ENCODE assay signal across 8 cellular contexts in genomic region chr7:128937271-128937646, GRCh38. TPM values are rescaled to one million over a fixed set of nuclear protein-coding genes. Genes with fewer than 3 reads are reported as not detected.
DNase-seq lines count a peak whose midpoint lies in the region; ATAC-seq, FAIRE-seq and TF ChIP-seq lines count a peak whose summit lies in the region.

No MANE protein-coding gene starts in this region.

- peak overlapping the region; percentile 62 for H3K4me2 ChIP-seq in DOHH2 (ENCODE audit: low read length)

- no peak for ATAC-seq in GM21717 (IDR thresholded peaks at IDR 0.05; ENCODE audit: unreplicated experiment)

- H3K4me3 ChIP-seq in DOHH2 (ENCODE audit: low read length): peak overlapping the region; percentile 76
- H3K4me3 ChIP-seq in HUES64 (ENCODE audit: low read length): peak overlapping the region; percentile 61
- H3K4me3 ChIP-seq in duodenal mucosa (ENCODE audit: low read depth in 1 of 2, low read length in 2 of 2): peak overlapping the region; percentile 75 to 83
- peak overlapping the region; percentile 85 to 90 for H3K4me3 ChIP-seq in neutrophil (ENCODE audit: low read depth in 1 of 2, low read length in 1 of 2)

- DNase-seq in NCI-H524 (lab: John Stamatoyannopoulos, UW) (no peak), urothelium cell line (ENCODE audit: low spot score) (no peak), GF-D8 (lab: John Stamatoyannopoulos, UW) (no peak)

- H3K27ac ChIP-seq in DOHH2 (ENCODE audit: low read depth, low read length) (no peak overlapping the region), HUES64 (ENCODE audit: low read depth, low read length) (no peak overlapping the region), duodenal mucosa (ENCODE audit: low read depth, low read length) (no peak overlapping the region), neutrophil (peak overlapping the region; percentile 82)

- peaks cover 13% of the 10 kb centered on the region for H3F3A ChIP-seq in DOHH2 (ENCODE audit: control insufficient read depth, insufficient read depth)

- no peak for TF ChIP-seq CTCF in DOHH2 (IDR thresholded peaks at IDR 0.05; ENCODE audit: low read depth, low read length, poor library complexity, severe bottlenecking)
- TF ChIP-seq CTCF in neutrophil (IDR thresholded peaks at IDR 0.05): no peak

- H3K9me3 ChIP-seq in DOHH2 (ENCODE audit: control insufficient read depth, insufficient read depth, low read length) (no peaks in the 10 kb centered on the region), HUES64 (ENCODE audit: insufficient read depth, low read depth, low read length) (no peaks in the 10 kb centered on the region), duodenal mucosa (ENCODE audit: control insufficient read depth in 1 of 2, low read length in 2 of 2) (no peaks in the 10 kb centered on the region), neutrophil (no peaks in the 10 kb centered on the region)

- H3K4me1 ChIP-seq in DOHH2 (ENCODE audit: control insufficient read depth, low read length) (peaks cover 63% of the 10 kb centered on the region), HUES64 (ENCODE audit: insufficient read depth, low read length) (no peaks in the 10 kb centered on the region), duodenal mucosa (ENCODE audit: control insufficient read depth in 1 of 2, insufficient read depth in 2 of 2, low read length in 2 of 2) (peaks cover 17 to 55% of the 10 kb centered on the region in 2 donors), neutrophil (ENCODE audit: control insufficient read depth in 1 of 2, insufficient read depth in 1 of 2, low read depth in 1 of 2, low read length in 1 of 2) (peaks cover 45 to 48% of the 10 kb centered on the region in 2 experiments)

- FAIRE-seq in urothelium cell line (lab: Jason Lieb, UNC): no peak

- H3K9ac ChIP-seq in HUES64 (ENCODE audit: low read depth, low read length) (no peak overlapping the region), duodenal mucosa (ENCODE audit: low read depth in 1 of 2, low read length in 2 of 2) (peak overlapping the region in 1 of 2 donors; percentile 2)

- no peaks in the 10 kb centered on the region for H4K20me1 ChIP-seq in DOHH2 (ENCODE audit: control insufficient read depth, insufficient read depth, low read depth, low read length)

- 75% methylated on average over 17 of the region's 17 CpGs for WGBS in HUES64

- H3K79me2 ChIP-seq in DOHH2 (ENCODE audit: control insufficient read depth, low read length): peaks cover 10% of the 10 kb centered on the region

- no peaks in the 10 kb centered on the region for H3K9me2 ChIP-seq in DOHH2 (replicated peaks; ENCODE audit: control insufficient read depth, low read length)

- H3K36me3 ChIP-seq in DOHH2 (ENCODE audit: control insufficient read depth, low read length): no peaks in the 10 kb centered on the region
- H3K36me3 ChIP-seq in HUES64 (ENCODE audit: insufficient read depth, low read length): no peaks in the 10 kb centered on the region
- H3K36me3 ChIP-seq in duodenal mucosa (ENCODE audit: control insufficient read depth in 1 of 2, insufficient read depth in 2 of 2, low read length in 2 of 2): no peaks in the 10 kb centered on the region
- H3K36me3 ChIP-seq in neutrophil: no peaks in the 10 kb centered on the region

- peaks cover 31% of the 10 kb centered on the region for H3K27me3 ChIP-seq in DOHH2 (ENCODE audit: control insufficient read depth, low read length)
- H3K27me3 ChIP-seq in HUES64 (ENCODE audit: insufficient read depth, low read length): peaks cover 80% of the 10 kb centered on the region
- H3K27me3 ChIP-seq in duodenal mucosa (ENCODE audit: control insufficient read depth in 1 of 2, insufficient read depth in 2 of 2, low read length in 2 of 2): no peaks in the 10 kb centered on the region
- H3K27me3 ChIP-seq in neutrophil: no peaks in the 10 kb centered on the region

RNA-seq across cellular contexts. Expression of gene IRF5, which starts 0.5 kb away (rescaled TPM):
- polyA plus RNA-seq in HUES64 (2013, experiment 1 of 2): 0.15 TPM
- polyA plus RNA-seq in HUES64 (2013, experiment 2 of 2): 0.38 TPM

RNA-seq across cellular contexts. Expression of gene KCP, which starts 26.8 kb away (rescaled TPM):
- 3.8 TPM for polyA plus RNA-seq in HUES64 (2013, experiment 1 of 2)
- 4.2 TPM for polyA plus RNA-seq in HUES64 (2013, experiment 2 of 2)
